In the genomic region with DNA sequence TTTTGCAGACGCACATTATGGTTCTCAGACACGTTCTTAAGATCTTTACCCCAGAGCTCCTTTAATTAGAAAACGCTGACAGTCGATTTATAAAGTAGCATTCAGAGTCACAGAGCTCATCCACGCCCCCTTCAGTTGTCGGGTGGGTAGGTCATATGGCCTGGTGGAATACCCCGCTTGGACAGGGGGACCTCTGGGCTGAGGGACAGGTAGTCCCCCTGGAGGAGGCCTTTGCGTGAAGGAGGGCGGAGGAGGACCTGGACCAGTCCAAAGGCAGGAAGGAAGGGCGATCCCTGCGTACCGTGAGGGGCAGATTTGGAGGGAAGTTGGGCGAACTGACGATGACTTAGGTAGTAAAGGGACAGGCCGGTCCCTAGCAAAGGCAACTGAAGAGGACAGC, we compare ENCODE assay signal across 2 cellular contexts.
TF ChIP-seq lines count a peak whose summit lies in the region.

No MANE protein-coding gene starts in this region.

TF ChIP-seq in A549, 52 proteins besides CTCF, POLR2A, EP300 and RAD21:
- TF ChIP-seq NPAS2 (CRISPR knock-in tag; IDR thresholded peaks at IDR 0.05; ENCODE audit: borderline replicate concordance): no peak
- peak; percentile 73 for TF ChIP-seq MAFK (IDR thresholded peaks at IDR 0.05; ENCODE audit: partially characterized antibody)
- TF ChIP-seq POLR2AphosphoS2 (conservative IDR thresholded peaks at IDR 0.05; ENCODE audit: low read length): peak; percentile 57; the same call in 1 of the 2 replicates
- TF ChIP-seq CHD4 (IDR thresholded peaks at IDR 0.05; ENCODE audit: borderline replicate concordance): no peak
- no peak for TF ChIP-seq KDM5A (IDR thresholded peaks at IDR 0.05)

TF ChIP-seq in H1, 55 proteins besides CTCF, POLR2A, EP300 and RAD21:
- no peak for TF ChIP-seq CBX8 (IDR thresholded peaks at IDR 0.05; ENCODE audit: borderline replicate concordance, low read depth, low read length)
- no peak for TF ChIP-seq TBP (IDR thresholded peaks at IDR 0.05; ENCODE audit: low read depth, low read length)
- no peak for TF ChIP-seq RBBP5 (IDR thresholded peaks at IDR 0.05; ENCODE audit: borderline replicate concordance, low read depth, low read length)
- no peak for TF ChIP-seq EZH2 (IDR thresholded peaks at IDR 0.05; ENCODE audit: low read depth, low read length, severe bottlenecking)
- no peak for TF ChIP-seq TCF12 (IDR thresholded peaks at IDR 0.05; ENCODE audit: low read depth, low read length)
- no peak for TF ChIP-seq NRF1 (IDR thresholded peaks at IDR 0.05; ENCODE audit: low read depth, low read length)
- TF ChIP-seq NANOG (IDR thresholded peaks at IDR 0.05; ENCODE audit: insufficient read depth, low read depth, low read length, poor library complexity, severe bottlenecking): no peak
- TF ChIP-seq, protein P1, sequence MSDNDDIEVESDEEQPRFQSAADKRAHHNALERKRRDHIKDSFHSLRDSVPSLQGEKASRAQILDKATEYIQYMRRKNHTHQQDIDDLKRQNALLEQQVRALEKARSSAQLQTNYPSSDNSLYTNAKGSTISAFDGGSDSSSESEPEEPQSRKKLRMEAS (IDR thresholded peaks at IDR 0.05): no peak
- TF ChIP-seq HDAC6 (IDR thresholded peaks at IDR 0.05; ENCODE audit: low read depth, low read length): no peak
- no peak for TF ChIP-seq KDM5A (IDR thresholded peaks at IDR 0.05; ENCODE audit: low read length)
- TF ChIP-seq SUZ12 (IDR thresholded peaks at IDR 0.05; ENCODE audit: low read length): no peak
- no peak for TF ChIP-seq CHD1 (IDR thresholded peaks at IDR 0.05; ENCODE audit: low read depth, low read length)
- TF ChIP-seq SP2 (IDR thresholded peaks at IDR 0.05; ENCODE audit: low read length): no peak
- no peak for TF ChIP-seq TEAD4 (IDR thresholded peaks at IDR 0.05; ENCODE audit: low read depth, low read length)
- no peak for TF ChIP-seq CBX5 (IDR thresholded peaks at IDR 0.05; ENCODE audit: low read depth, low read length)
- TF ChIP-seq GTF2F1 (IDR thresholded peaks at IDR 0.05; ENCODE audit: borderline replicate concordance, low read depth, low read length): no peak
- no peak for TF ChIP-seq SIRT6 (IDR thresholded peaks at IDR 0.05; ENCODE audit: low read length)
- TF ChIP-seq EGR1 (IDR thresholded peaks at IDR 0.05; ENCODE audit: borderline replicate concordance, low read depth, low read length): no peak
- TF ChIP-seq, protein P2, sequence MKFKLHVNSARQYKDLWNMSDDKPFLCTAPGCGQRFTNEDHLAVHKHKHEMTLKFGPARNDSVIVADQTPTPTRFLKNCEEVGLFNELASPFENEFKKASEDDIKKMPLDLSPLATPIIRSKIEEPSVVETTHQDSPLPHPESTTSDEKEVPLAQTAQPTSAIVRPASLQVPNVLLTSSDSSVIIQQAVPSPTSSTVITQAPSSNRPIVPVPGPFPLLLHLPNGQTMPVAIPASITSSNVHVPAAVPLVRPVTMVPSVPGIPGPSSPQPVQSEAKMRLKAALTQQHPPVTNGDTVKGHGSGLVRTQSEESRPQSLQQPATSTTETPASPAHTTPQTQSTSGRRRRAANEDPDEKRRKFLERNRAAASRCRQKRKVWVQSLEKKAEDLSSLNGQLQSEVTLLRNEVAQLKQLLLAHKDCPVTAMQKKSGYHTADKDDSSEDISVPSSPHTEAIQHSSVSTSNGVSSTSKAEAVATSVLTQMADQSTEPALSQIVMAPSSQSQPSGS (IDR thresholded peaks at IDR 0.05; ENCODE audit: low read length): no peak
- no peak for TF ChIP-seq CREB1 (IDR thresholded peaks at IDR 0.05)
